8 cellular contexts compared by ENCODE assay signal in the genomic region with DNA sequence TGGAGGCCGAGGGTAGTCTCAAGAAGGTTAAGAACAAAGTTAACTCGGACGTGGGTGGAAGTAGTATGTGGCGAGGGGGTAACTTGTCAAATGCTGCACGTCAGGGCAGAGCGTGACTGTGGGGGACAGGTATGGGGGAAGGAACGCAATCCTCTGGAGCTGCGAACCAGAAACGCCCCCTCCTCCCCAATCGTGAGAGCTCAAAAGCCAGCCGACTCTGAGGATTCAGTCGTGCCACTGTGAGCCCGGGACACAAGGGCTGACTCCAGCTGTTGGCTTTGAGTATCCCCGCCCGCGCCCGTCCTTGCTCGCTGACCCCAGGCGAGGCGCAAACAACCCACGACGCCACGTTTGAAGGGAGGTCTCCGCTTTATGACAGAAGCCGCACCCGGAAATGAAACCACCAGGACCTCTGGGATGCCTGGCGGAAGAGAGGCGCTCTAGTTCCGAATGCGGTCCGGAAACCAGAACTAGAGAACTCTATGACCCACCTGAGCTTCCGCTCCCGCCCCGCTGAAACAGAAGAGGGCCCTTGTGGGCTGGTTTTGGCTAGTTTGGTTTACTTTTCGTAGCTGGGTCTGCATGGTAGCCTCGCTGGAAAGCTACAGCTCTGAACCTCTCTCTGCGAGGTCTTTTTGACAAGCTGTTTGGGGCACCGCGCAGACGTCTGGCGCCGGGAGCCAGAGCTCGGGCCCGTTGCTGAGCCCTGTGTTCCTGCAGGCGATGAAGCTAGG. TPM values are rescaled to one million over a fixed set of nuclear protein-coding genes. Genes with fewer than 3 reads are reported as not detected.
DNase-seq lines count a peak whose midpoint lies in the region; ATAC-seq and TF ChIP-seq lines count a peak whose summit lies in the region.

A gene (minus strand): TSS at position 377 of the 734 bp plus-strand sequence. CDS start 550 bp downstream, outside the sequence.

- peak within 1 kb of the TSS; percentile 91 for H3K4me3 ChIP-seq in fibroblast of mammary gland (ENCODE audit: control insufficient read depth, low read depth, low read length)

- peak within 1 kb of the TSS; percentile 98 to 100 (median 99) for H3K27ac Mint-ChIP-seq in naive thymus-derived CD8-positive, alpha-beta T cell
- H3K27ac Mint-ChIP-seq in stimulated activated naive B cell treated with anti-CD40 and anti-IgM and Interleukin-4, amounts not matched to agents 10 μg/mL and 1 μg/mL and 100 μg/mL, for 72 hours, result peak within 1 kb of the TSS; percentile 99

- no peak for TF ChIP-seq CTCF in fibroblast of mammary gland (conservative IDR thresholded peaks at IDR 0.05; ENCODE audit: control insufficient read depth, insufficient read depth, low read depth, low read length)

- ATAC-seq in GM21786 (IDR thresholded peaks at IDR 0.05; ENCODE audit: unreplicated experiment), result peak; percentile 93
- peak; percentile 96 to 97 for ATAC-seq in naive thymus-derived CD8-positive, alpha-beta T cell
- ATAC-seq in stimulated activated naive B cell treated with anti-CD40 and anti-IgM and Interleukin-4, amounts not matched to agents 10 μg/mL and 1 μg/mL and 100 μg/mL, for 72 hours (replicated peaks), result peak; percentile 96 to 97

- peaks cover 0 to under 1% (median 0%) of the 10 kb centered on the region in 5 donors for H3K27me3 Mint-ChIP-seq in naive thymus-derived CD8-positive, alpha-beta T cell
- no peaks in the 10 kb centered on the region for H3K27me3 Mint-ChIP-seq in stimulated activated naive B cell treated with anti-CD40 and anti-IgM and Interleukin-4, amounts not matched to agents 10 μg/mL and 1 μg/mL and 100 μg/mL, for 72 hours

- POLR2A ChIA-PET in naive thymus-derived CD8-positive, alpha-beta T cell (lab: Charles Lee), result interaction anchor here (0.8 to 5.5 kb wide), 28 partner anchors 9 to 489 kb away, joined by 3 to 84 read pairs (median 5); a partner anchor contains a TSS

- DNase-seq in DMS153 (lab: John Stamatoyannopoulos, UW), result peak; percentile 88
- DNase-seq in Kasumi-1 (lab: John Stamatoyannopoulos, UW), result peak; percentile 94 to 96
- peak; percentile 95 for DNase-seq in RKO (ENCODE audit: low spot score)
- peak; percentile 76 to 78 for DNase-seq in activated T-helper 1 cell treated with anti-CD3 and anti-CD28 coated beads, Interleukin-2, amount 50 U/mL, for 16 hours (ENCODE audit: low read depth in 1 of 2, low spot score in 1 of 2)
- peak; percentile 85 for DNase-seq in fibroblast of mammary gland (ENCODE audit: low read depth)
- DNase-seq in naive thymus-derived CD8-positive, alpha-beta T cell, result peak; percentile 66 to 95 (median 88)
- peak; percentile 86 for DNase-seq in stimulated activated naive B cell treated with anti-CD40 and anti-IgM and Interleukin-4, amounts not matched to agents 10 μg/mL and 1 μg/mL and 100 μg/mL, for 72 hours

- H3K36me3 Mint-ChIP-seq in naive thymus-derived CD8-positive, alpha-beta T cell, result peaks cover 0 to 17% (median 0%) of the 10 kb centered on the region in 3 donors
- peaks cover 1 to 12% of the 10 kb centered on the region in 2 donors for H3K36me3 Mint-ChIP-seq in stimulated activated naive B cell treated with anti-CD40 and anti-IgM and Interleukin-4, amounts not matched to agents 10 μg/mL and 1 μg/mL and 100 μg/mL, for 72 hours

- H3K4me1 Mint-ChIP-seq in naive thymus-derived CD8-positive, alpha-beta T cell, result peaks cover 10 to 30% (median 26%) of the 10 kb centered on the region in 4 donors
- H3K4me1 Mint-ChIP-seq in stimulated activated naive B cell treated with anti-CD40 and anti-IgM and Interleukin-4, amounts not matched to agents 10 μg/mL and 1 μg/mL and 100 μg/mL, for 72 hours, result peaks cover 15 to 24% of the 10 kb centered on the region in 2 donors

- peak within 1 kb of the TSS; percentile 93 to 100 (median 98) for H3K4me3 Mint-ChIP-seq in naive thymus-derived CD8-positive, alpha-beta T cell
- H3K4me3 Mint-ChIP-seq in stimulated activated naive B cell treated with anti-CD40 and anti-IgM and Interleukin-4, amounts not matched to agents 10 μg/mL and 1 μg/mL and 100 μg/mL, for 72 hours, result peak within 1 kb of the TSS; percentile 97 to 100

- H3K9me3 Mint-ChIP-seq in naive thymus-derived CD8-positive, alpha-beta T cell, result no peaks in the 10 kb centered on the region
- H3K9me3 Mint-ChIP-seq in stimulated activated naive B cell treated with anti-CD40 and anti-IgM and Interleukin-4, amounts not matched to agents 10 μg/mL and 1 μg/mL and 100 μg/mL, for 72 hours, result no peaks in the 10 kb centered on the region

RNA-seq across cellular contexts. Expression of the gene that starts here (rescaled TPM):
- total RNA-seq in naive thymus-derived CD8-positive, alpha-beta T cell, result 1 to 10 TPM; 6.8 TPM
- polyA plus RNA-seq in naive thymus-derived CD8-positive, alpha-beta T cell, result 1 to 10 TPM; 1.7 to 2.5 (median 1.9) TPM

Comparison
In these comparisons a context has a peak if more than half of its experiments do, and no peak if none do; other contexts are left out.
1. Peak in every context shown above with its lines: DNase-seq, ATAC-seq and H3K4me3 ChIP-seq.